In the genomic region with DNA sequence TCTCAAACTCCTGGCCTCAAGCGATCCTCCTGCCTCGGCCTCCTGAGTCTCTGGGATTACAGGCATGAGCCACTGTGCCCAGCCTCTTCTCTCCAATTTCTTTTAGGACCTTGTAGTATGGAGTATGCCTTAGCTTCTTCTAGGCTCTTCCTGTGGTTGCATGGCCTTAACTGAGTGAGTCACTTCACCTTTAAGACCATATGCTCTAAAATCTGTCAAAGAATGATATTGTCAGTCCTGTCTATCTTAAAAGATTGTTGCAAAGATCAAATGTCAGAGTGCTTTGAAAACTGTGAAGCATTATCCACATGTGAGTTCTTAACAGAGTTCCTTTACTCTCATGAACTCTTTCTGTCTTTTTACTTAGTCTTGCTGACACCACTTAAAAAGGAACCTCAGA, we compare ENCODE assay signal across 1 cellular context.
TF ChIP-seq lines count a peak whose summit lies in the region.

No MANE protein-coding gene starts in this region.

TF ChIP-seq in GM12878, 131 proteins besides CTCF, POLR2A, EP300 and RAD21 (continued from another document):
- TF ChIP-seq CEBPZ (IDR thresholded peaks at IDR 0.05; ENCODE audit: low read depth, low read length) (no peak), ATF3 (IDR thresholded peaks at IDR 0.05; ENCODE audit: borderline replicate concordance, extremely low read depth, low read depth, low read length) (no peak), KAT2A (conservative IDR thresholded peaks at IDR 0.05; ENCODE audit: control insufficient read depth, low read depth, low read length) (no peak), MYC (IDR thresholded peaks at IDR 0.05; ENCODE audit: insufficient read depth, insufficient read length, insufficient replicate concordance, low read length, severe bottlenecking) (no peak), BRCA1 (IDR thresholded peaks at IDR 0.05; ENCODE audit: low read depth, low read length) (no peak), ZZZ3 (IDR thresholded peaks at IDR 0.05; ENCODE audit: control insufficient read depth, insufficient read length, low read depth) (no peak), RCOR1 (conservative IDR thresholded peaks at IDR 0.05; ENCODE audit: low read depth, low read length) (no peak), STAT3 (IDR thresholded peaks at IDR 0.05; ENCODE audit: low read depth, low read length) (no peak), ESRRA (IDR thresholded peaks at IDR 0.05; ENCODE audit: low read length) (no peak)
- TF ChIP-seq, protein P1, sequence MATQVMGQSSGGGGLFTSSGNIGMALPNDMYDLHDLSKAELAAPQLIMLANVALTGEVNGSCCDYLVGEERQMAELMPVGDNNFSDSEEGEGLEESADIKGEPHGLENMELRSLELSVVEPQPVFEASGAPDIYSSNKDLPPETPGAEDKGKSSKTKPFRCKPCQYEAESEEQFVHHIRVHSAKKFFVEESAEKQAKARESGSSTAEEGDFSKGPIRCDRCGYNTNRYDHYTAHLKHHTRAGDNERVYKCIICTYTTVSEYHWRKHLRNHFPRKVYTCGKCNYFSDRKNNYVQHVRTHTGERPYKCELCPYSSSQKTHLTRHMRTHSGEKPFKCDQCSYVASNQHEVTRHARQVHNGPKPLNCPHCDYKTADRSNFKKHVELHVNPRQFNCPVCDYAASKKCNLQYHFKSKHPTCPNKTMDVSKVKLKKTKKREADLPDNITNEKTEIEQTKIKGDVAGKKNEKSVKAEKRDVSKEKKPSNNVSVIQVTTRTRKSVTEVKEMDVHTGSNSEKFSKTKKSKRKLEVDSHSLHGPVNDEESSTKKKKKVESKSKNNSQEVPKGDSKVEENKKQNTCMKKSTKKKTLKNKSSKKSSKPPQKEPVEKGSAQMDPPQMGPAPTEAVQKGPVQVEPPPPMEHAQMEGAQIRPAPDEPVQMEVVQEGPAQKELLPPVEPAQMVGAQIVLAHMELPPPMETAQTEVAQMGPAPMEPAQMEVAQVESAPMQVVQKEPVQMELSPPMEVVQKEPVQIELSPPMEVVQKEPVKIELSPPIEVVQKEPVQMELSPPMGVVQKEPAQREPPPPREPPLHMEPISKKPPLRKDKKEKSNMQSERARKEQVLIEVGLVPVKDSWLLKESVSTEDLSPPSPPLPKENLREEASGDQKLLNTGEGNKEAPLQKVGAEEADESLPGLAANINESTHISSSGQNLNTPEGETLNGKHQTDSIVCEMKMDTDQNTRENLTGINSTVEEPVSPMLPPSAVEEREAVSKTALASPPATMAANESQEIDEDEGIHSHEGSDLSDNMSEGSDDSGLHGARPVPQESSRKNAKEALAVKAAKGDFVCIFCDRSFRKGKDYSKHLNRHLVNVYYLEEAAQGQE (IDR thresholded peaks at IDR 0.05; ENCODE audit: low read depth, low read length), result no peak
